9 cellular contexts compared by ENCODE assay signal in the genomic region with DNA sequence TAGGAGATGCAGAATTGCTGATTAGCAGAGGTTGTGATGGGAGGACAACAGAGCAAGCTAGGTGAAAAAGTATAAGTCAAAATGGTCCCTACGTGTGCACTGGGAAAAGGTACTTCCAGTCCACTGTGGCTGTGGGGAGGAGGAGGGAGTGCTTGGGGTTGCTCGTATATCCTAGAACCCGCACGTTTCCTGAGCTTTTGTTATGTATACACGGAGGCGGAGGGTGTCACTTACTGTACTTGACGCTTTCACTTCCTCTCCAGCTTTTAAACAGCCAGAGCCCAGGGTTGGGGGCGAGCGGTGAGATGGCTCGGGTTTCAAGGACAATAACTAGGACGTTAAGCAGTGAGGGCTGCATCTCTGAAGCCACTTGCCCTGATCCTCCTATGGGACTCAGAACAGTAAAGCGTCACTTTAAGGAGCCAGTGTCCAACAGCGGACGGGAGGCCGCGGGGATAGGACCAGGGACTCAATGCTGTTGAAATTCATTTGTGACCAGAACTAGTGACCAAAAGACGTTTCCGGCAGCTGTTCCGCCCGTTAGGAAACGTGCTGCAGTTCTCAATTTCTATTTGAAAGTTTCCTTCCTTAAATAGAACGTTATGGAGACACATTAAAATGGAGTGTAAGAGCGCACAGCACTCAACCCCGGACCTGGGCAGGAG. TPM values are rescaled to one million over a fixed set of nuclear protein-coding genes. Genes with fewer than 3 reads are reported as not detected.
DNase-seq lines count a peak whose midpoint lies in the region; ATAC-seq and TF ChIP-seq lines count a peak whose summit lies in the region.
"Had no signal": no experiment of that assay in that cellular context is flagged by ENCODE, and none has a peak within 500 bp of the region (broad histone marks: within the 10 kb centered on the region; RNA-seq: fewer than 3 reads in every experiment).

No MANE protein-coding gene starts in this region.

- TF ChIP-seq POLR2A in heart left ventricle (IDR thresholded peaks at IDR 0.05) (peak in 1 of 2 donors; percentile 5), ovary (IDR thresholded peaks at IDR 0.05) (no peak)

- H3K4me3 Mint-ChIP-seq in activated naive CD8-positive, alpha-beta T cell treated with anti-CD3 and anti-CD28 coated beads, Interleukin-2, amount 10 ng/mL, durations not matched to agents 7 days and 5 days, result no peak overlapping the region
- H3K4me3 Mint-ChIP-seq: IgD-negative memory B cell had no signal

- TF ChIP-seq EP300 in ovary (IDR thresholded peaks at IDR 0.05), result no peak

- peaks cover 11% of the 10 kb centered on the region for H3K27me3 Mint-ChIP-seq in activated naive CD8-positive, alpha-beta T cell treated with anti-CD3 and anti-CD28 coated beads, Interleukin-2, amount 10 ng/mL, durations not matched to agents 7 days and 5 days
- H3K27me3 Mint-ChIP-seq: IgD-negative memory B cell had no signal

- H3K27ac Mint-ChIP-seq in activated naive CD8-positive, alpha-beta T cell treated with anti-CD3 and anti-CD28 coated beads, Interleukin-2, amount 10 ng/mL, durations not matched to agents 7 days and 5 days, result no peak overlapping the region
- H3K27ac Mint-ChIP-seq: IgD-negative memory B cell had no signal

- 0% methylated on average over 20 to 24 of the region's 24 CpGs for WGBS in heart left ventricle, 4 donors
- WGBS in ovary, 3 donors, result 0% methylated on average over 24 of the region's 24 CpGs

- no peak for TF ChIP-seq CTCF in heart left ventricle (IDR thresholded peaks at IDR 0.05)
- TF ChIP-seq CTCF in ovary (IDR thresholded peaks at IDR 0.05), result no peak

- peaks cover 0 to 2% (median 0%) of the 10 kb centered on the region in 9 donors for H3K27me3 ChIP-seq in heart left ventricle
- H3K27me3 ChIP-seq in ovary, result no peaks in the 10 kb centered on the region

- H3K9me3 ChIP-seq in heart left ventricle (no peaks in the 10 kb centered on the region), ovary (no peaks in the 10 kb centered on the region)

- no peaks in the 10 kb centered on the region for H3K36me3 ChIP-seq in heart left ventricle
- no peaks in the 10 kb centered on the region for H3K36me3 ChIP-seq in ovary

- peaks cover 0 to 22% (median 4%) of the 10 kb centered on the region in 12 donors for H3K4me1 ChIP-seq in heart left ventricle
- H3K4me1 ChIP-seq in ovary (ENCODE audit: insufficient read depth), result no peaks in the 10 kb centered on the region

- intact Hi-C loops in heart left ventricle (cut with DNase I), result loop anchor here in 6 of 10 donors (2.0 to 10.0 kb wide), 6 partner anchors 82 to 467 kb away; no protein-coding TSS in a partner anchor
- intact Hi-C loops in ovary (cut with DNase I), result no loop called here

- H3K4me3 ChIP-seq in heart left ventricle, result peak overlapping the region; percentile 59 to 85 (median 71)
- peak overlapping the region; percentile 67 for H3K4me3 ChIP-seq in ovary

- POLR2A ChIA-PET in activated naive CD8-positive, alpha-beta T cell treated with anti-CD3 and anti-CD28 coated beads, Interleukin-2, amount 10 ng/mL, durations not matched to agents 7 days and 5 days (lab: Charles Lee), result no interaction called here

- peak overlapping the region; percentile 87 to 96 (median 93) for H3K27ac ChIP-seq in heart left ventricle
- peak overlapping the region in 1 of 2 donors; percentile 49 for H3K27ac ChIP-seq in ovary

- DNase-seq in C1 segment of cervical spinal cord (lab: John Stamatoyannopoulos, UW) (peak in 11 of 14 donors; percentile 5 to 82 (median 63)), NCI-H748 treated with DMSO at 0.1 percent for 48 hours (lab: John Stamatoyannopoulos, UW) (peak; percentile 93), heart left ventricle (peak; percentile 45 to 67 (median 53)), ovary (peak in 1 of 5 donors; percentile 36), cortex of kidney (lab: John Stamatoyannopoulos, UW) (no peak)
- DNase-seq in activated naive CD8-positive, alpha-beta T cell treated with anti-CD3 and anti-CD28 coated beads, Interleukin-2, amount 10 ng/mL, durations not matched to agents 7 days and 5 days, result peak; percentile 39

- H3K4me1 Mint-ChIP-seq in activated naive CD8-positive, alpha-beta T cell treated with anti-CD3 and anti-CD28 coated beads, Interleukin-2, amount 10 ng/mL, durations not matched to agents 7 days and 5 days, result no peaks in the 10 kb centered on the region
- H3K4me1 Mint-ChIP-seq: IgD-negative memory B cell had no signal

- H3K9me3 Mint-ChIP-seq in activated naive CD8-positive, alpha-beta T cell treated with anti-CD3 and anti-CD28 coated beads, Interleukin-2, amount 10 ng/mL, durations not matched to agents 7 days and 5 days, result peaks cover 1% of the 10 kb centered on the region

- H3K36me3 Mint-ChIP-seq in activated naive CD8-positive, alpha-beta T cell treated with anti-CD3 and anti-CD28 coated beads, Interleukin-2, amount 10 ng/mL, durations not matched to agents 7 days and 5 days, result no peaks in the 10 kb centered on the region
- H3K36me3 Mint-ChIP-seq: IgD-negative memory B cell had no signal

- peak; percentile 54 for ATAC-seq in GM19324 (IDR thresholded peaks at IDR 0.05; ENCODE audit: low FRiP score, unreplicated experiment)
- ATAC-seq in HG03521 (IDR thresholded peaks at IDR 0.05; ENCODE audit: unreplicated experiment), result peak; percentile 62
- peak; percentile 40 for ATAC-seq in activated naive CD8-positive, alpha-beta T cell treated with anti-CD3 and anti-CD28 coated beads, Interleukin-2, amount 10 ng/mL, durations not matched to agents 7 days and 5 days (ENCODE audit: low read depth)
- peak; percentile 45 to 64 (median 53) for ATAC-seq in heart left ventricle

RNA-seq across cellular contexts. Expression of a gene that starts 1.0 kb away (rescaled TPM):
- total RNA-seq in activated naive CD8-positive, alpha-beta T cell treated with anti-CD3 and anti-CD28 coated beads, Interleukin-2, amount 10 ng/mL, durations not matched to agents 7 days and 5 days, result under 1 TPM; 0.44 to 0.45 TPM
- 100 to 1,000 TPM in 2 of 9 donors, 10 to 100 TPM in 7; 37.5 to 118 (median 91.7) TPM for total RNA-seq in heart left ventricle
- 10 to 100 TPM in 1 of 2 donors, 1 to 10 TPM in 1; 9.6 to 44.0 TPM for polyA plus RNA-seq in heart left ventricle
- 1 to 10 TPM in 6 of 7 donors, under 1 TPM in 1; 0.60 to 3.4 (median 2.3) TPM for total RNA-seq in ovary
- 1 to 10 TPM; 1.2 to 6.3 TPM for polyA plus RNA-seq in ovary
- polyA plus RNA-seq: IgD-negative memory B cell had no signal

Comparison
In these comparisons a context has a peak if more than half of its experiments do, and no peak if none do; other contexts are left out.
1. RNA of a gene that starts 1.0 kb away (total RNA-seq): 37.5 to 118 TPM in heart left ventricle; 0.60 to 3.4 TPM in ovary and 0.44 to 0.45 TPM in activated naive CD8-positive, alpha-beta T cell treated with anti-CD3 and anti-CD28 coated beads, Interleukin-2, amount 10 ng/mL, durations not matched to agents 7 days and 5 days; every median in the first group is over 4 times any median in the second.
2. intact Hi-C loops: an anchor here in heart left ventricle (2.0 to 10.0 kb wide); none called in ovary.
3. Peak in every context shown above with its lines, with median percentiles within 50 percentile points of each other: ATAC-seq.